In genomic region chr7:41383596-41383995, GRCh38 we compare ENCODE assay signal across 15 cellular contexts.
"Had no signal": no experiment of that assay in that cellular context is flagged by ENCODE, and none has a peak within 500 bp of the region (broad histone marks: within the 10 kb centered on the region; RNA-seq: fewer than 3 reads in every experiment).

No MANE protein-coding gene starts in this region.

- H3K4me1 ChIP-seq: adrenal gland, body of pancreas, pancreas, testis had no signal

- H3K9me3 ChIP-seq: adrenal gland, body of pancreas, pancreas, testis had no signal

- H3K36me3 ChIP-seq: adrenal gland, pancreas had no signal

- ATAC-seq: activated T-cell treated with anti-CD3 and anti-CD28 coated beads, Interleukin-2, amount 50 U/mL, for 4 hours; body of pancreas; left ventricle myocardium superior; pancreas; sciatic nerve had no signal

- H3K27ac ChIP-seq: adrenal gland, body of pancreas, epithelial cell of prostate, pancreas, testis had no signal

- H3K27me3 ChIP-seq: adrenal gland, body of pancreas, pancreas, testis had no signal

- DNase-seq: activated CD4-positive, alpha-beta T cell treated with anti-CD3 and anti-CD28 coated beads for 1 hour; activated CD8-positive, alpha-beta memory T cell treated with anti-CD3 and anti-CD28 coated beads for 24 hours; activated CD8-positive, alpha-beta memory T cell treated with anti-CD3 and anti-CD28 coated beads, Interleukin-2, amount 50 U/mL, for 4 hours; activated naive CD4-positive, alpha-beta T cell; activated T-cell treated with anti-CD3 and anti-CD28 coated beads, Interleukin-2, amount 50 U/mL, for 4 hours; adrenal gland; body of pancreas; left ventricle myocardium superior; pancreas; stimulated activated CD4-positive, alpha-beta T cell treated with anti-CD3 and anti-CD28 coated beads, Interleukin-2, amount 100 ng/mL, for 48 hours; stimulated activated naive CD4-positive, alpha-beta T cell; T-helper 1 cell; testis had no signal

- H3K4me3 ChIP-seq: adrenal gland, body of pancreas, pancreas, testis had no signal
